In genomic region chr14:23469127-23469905, GRCh38 we compare ENCODE assay signal across 1 cellular context.
A peak's percentile ranks its signal among the peaks of the same experiment; 100 is the strongest.
TF ChIP-seq lines count a peak whose summit lies in the region.

Gene NGDN, plus strand, starts transcription at chr14:23469703. Its CDS starts 13 bp downstream, at chr14:23469716.

TF ChIP-seq in GM12878, 131 proteins besides CTCF, POLR2A, EP300 and RAD21 (continued from another document and continues in another):
- peak; percentile 74 for TF ChIP-seq E4F1 (IDR thresholded peaks at IDR 0.05; ENCODE audit: borderline replicate concordance, partially characterized antibody)
- TF ChIP-seq, protein P1, sequence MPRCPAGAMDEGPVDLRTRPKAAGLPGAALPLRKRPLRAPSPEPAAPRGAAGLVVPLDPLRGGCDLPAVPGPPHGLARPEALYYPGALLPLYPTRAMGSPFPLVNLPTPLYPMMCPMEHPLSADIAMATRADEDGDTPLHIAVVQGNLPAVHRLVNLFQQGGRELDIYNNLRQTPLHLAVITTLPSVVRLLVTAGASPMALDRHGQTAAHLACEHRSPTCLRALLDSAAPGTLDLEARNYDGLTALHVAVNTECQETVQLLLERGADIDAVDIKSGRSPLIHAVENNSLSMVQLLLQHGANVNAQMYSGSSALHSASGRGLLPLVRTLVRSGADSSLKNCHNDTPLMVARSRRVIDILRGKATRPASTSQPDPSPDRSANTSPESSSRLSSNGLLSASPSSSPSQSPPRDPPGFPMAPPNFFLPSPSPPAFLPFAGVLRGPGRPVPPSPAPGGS (IDR thresholded peaks at IDR 0.05; ENCODE audit: borderline replicate concordance, insufficient read depth, low read depth, low read length, poor library complexity, severe bottlenecking), result no peak
- TF ChIP-seq ZSCAN29 (IDR thresholded peaks at IDR 0.05), result no peak
- TF ChIP-seq, protein P2, sequence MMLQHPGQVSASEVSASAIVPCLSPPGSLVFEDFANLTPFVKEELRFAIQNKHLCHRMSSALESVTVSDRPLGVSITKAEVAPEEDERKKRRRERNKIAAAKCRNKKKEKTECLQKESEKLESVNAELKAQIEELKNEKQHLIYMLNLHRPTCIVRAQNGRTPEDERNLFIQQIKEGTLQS (IDR thresholded peaks at IDR 0.05; ENCODE audit: borderline replicate concordance, extremely low read depth, low read depth, low read length), result peak; percentile 55; the same call in 1 of the 2 replicates
- peak; percentile 96; the same call in 1 of the 2 replicates for TF ChIP-seq HDAC2 (IDR thresholded peaks at IDR 0.05)
- TF ChIP-seq, protein P3, sequence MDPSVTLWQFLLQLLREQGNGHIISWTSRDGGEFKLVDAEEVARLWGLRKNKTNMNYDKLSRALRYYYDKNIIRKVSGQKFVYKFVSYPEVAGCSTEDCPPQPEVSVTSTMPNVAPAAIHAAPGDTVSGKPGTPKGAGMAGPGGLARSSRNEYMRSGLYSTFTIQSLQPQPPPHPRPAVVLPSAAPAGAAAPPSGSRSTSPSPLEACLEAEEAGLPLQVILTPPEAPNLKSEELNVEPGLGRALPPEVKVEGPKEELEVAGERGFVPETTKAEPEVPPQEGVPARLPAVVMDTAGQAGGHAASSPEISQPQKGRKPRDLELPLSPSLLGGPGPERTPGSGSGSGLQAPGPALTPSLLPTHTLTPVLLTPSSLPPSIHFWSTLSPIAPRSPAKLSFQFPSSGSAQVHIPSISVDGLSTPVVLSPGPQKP (IDR thresholded peaks at IDR 0.05; ENCODE audit: low read depth, low read length), result peak; percentile 63
- peak; percentile 26 for TF ChIP-seq FOXK2 (IDR thresholded peaks at IDR 0.05)
- peak; percentile 86; the same call in 1 of the 2 replicates for TF ChIP-seq CBFB (IDR thresholded peaks at IDR 0.05; ENCODE audit: low read depth)
- no peak for TF ChIP-seq ETV6 (conservative IDR thresholded peaks at IDR 0.05 in 1 of 2, IDR thresholded peaks at IDR 0.05 in 1 of 2; ENCODE audit: borderline replicate concordance in 1 of 2, low read depth in 1 of 2)
- no peak for TF ChIP-seq ZNF274 (IDR thresholded peaks at IDR 0.05; ENCODE audit: insufficient read depth, insufficient read length)
- TF ChIP-seq ZNF622 (IDR thresholded peaks at IDR 0.05), result no peak
- TF ChIP-seq CREB1 (IDR thresholded peaks at IDR 0.05; ENCODE audit: low read depth), result peak; percentile 96
- TF ChIP-seq CBX5 (IDR thresholded peaks at IDR 0.05; ENCODE audit: low read depth), result no peak; the same call in 1 of the 2 replicates
- TF ChIP-seq, protein P4, sequence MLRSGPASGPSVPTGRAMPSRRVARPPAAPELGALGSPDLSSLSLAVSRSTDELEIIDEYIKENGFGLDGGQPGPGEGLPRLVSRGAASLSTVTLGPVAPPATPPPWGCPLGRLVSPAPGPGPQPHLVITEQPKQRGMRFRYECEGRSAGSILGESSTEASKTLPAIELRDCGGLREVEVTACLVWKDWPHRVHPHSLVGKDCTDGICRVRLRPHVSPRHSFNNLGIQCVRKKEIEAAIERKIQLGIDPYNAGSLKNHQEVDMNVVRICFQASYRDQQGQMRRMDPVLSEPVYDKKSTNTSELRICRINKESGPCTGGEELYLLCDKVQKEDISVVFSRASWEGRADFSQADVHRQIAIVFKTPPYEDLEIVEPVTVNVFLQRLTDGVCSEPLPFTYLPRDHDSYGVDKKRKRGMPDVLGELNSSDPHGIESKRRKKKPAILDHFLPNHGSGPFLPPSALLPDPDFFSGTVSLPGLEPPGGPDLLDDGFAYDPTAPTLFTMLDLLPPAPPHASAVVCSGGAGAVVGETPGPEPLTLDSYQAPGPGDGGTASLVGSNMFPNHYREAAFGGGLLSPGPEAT (IDR thresholded peaks at IDR 0.05; ENCODE audit: low read depth), result peak; percentile 100
- TF ChIP-seq IKZF1 (conservative IDR thresholded peaks at IDR 0.05), result peak; percentile 64
- peak; percentile 100 for TF ChIP-seq GABPA (IDR thresholded peaks at IDR 0.05; ENCODE audit: low read depth)
- peak; percentile 84; the same call in 1 of the 2 replicates for TF ChIP-seq NFYA (IDR thresholded peaks at IDR 0.05; ENCODE audit: borderline replicate concordance, low read depth, low read length)
- peak in 1 of 2 experiments; percentile 88; a peak in 2 of 4 replicates for TF ChIP-seq SRF (IDR thresholded peaks at IDR 0.05; ENCODE audit: low read depth in 2 of 2, low read length in 2 of 2)
- TF ChIP-seq STAT3 (IDR thresholded peaks at IDR 0.05; ENCODE audit: low read depth, low read length), result no peak
- peak; percentile 82; the same call in 1 of the 2 replicates for TF ChIP-seq RB1 (IDR thresholded peaks at IDR 0.05; ENCODE audit: borderline replicate concordance)
- TF ChIP-seq ZBTB11 (CRISPR knock-in tag; IDR thresholded peaks at IDR 0.05), result no peak
- TF ChIP-seq, protein P5, sequence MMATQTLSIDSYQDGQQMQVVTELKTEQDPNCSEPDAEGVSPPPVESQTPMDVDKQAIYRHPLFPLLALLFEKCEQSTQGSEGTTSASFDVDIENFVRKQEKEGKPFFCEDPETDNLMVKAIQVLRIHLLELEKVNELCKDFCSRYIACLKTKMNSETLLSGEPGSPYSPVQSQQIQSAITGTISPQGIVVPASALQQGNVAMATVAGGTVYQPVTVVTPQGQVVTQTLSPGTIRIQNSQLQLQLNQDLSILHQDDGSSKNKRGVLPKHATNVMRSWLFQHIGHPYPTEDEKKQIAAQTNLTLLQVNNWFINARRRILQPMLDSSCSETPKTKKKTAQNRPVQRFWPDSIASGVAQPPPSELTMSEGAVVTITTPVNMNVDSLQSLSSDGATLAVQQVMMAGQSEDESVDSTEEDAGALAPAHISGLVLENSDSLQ (IDR thresholded peaks at IDR 0.05), result peak; percentile 100
- TF ChIP-seq, protein P6, sequence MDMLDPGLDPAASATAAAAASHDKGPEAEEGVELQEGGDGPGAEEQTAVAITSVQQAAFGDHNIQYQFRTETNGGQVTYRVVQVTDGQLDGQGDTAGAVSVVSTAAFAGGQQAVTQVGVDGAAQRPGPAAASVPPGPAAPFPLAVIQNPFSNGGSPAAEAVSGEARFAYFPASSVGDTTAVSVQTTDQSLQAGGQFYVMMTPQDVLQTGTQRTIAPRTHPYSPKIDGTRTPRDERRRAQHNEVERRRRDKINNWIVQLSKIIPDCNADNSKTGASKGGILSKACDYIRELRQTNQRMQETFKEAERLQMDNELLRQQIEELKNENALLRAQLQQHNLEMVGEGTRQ (IDR thresholded peaks at IDR 0.05; ENCODE audit: borderline replicate concordance, low read depth, low read length), result no peak
- TF ChIP-seq KDM1A (IDR thresholded peaks at IDR 0.05; ENCODE audit: borderline replicate concordance), result no peak
- TF ChIP-seq CEBPB (IDR thresholded peaks at IDR 0.05; ENCODE audit: borderline replicate concordance in 1 of 2, low read depth in 2 of 2, low read length in 2 of 2), result no peak
- no peak for TF ChIP-seq HDAC6 (IDR thresholded peaks at IDR 0.05; ENCODE audit: unreplicated experiment)
- TF ChIP-seq ZBTB33 (IDR thresholded peaks at IDR 0.05), result peak; percentile 98; the same call in 1 of the 2 replicates
- TF ChIP-seq E2F4 (IDR thresholded peaks at IDR 0.05; ENCODE audit: low read depth, low read length), result no peak
- TF ChIP-seq GATAD2B (conservative IDR thresholded peaks at IDR 0.05; ENCODE audit: low read depth), result no peak
- TF ChIP-seq HCFC1 (IDR thresholded peaks at IDR 0.05; ENCODE audit: low read length), result peak; percentile 83
- TF ChIP-seq BHLHE40 (IDR thresholded peaks at IDR 0.05; ENCODE audit: borderline replicate concordance in 1 of 2, low read depth in 2 of 2, low read length in 1 of 2), result 0 out of 4 replicates have a peak, but pooled peaks of 1 of the 2 experiments have one; percentile 14
- TF ChIP-seq MTA2 (IDR thresholded peaks at IDR 0.05; ENCODE audit: low read depth), result 0 out of 2 replicates have a peak, but pooled peaks have one; percentile 7
- TF ChIP-seq IKZF2 (IDR thresholded peaks at IDR 0.05), result 0 out of 4 replicates have a peak, but pooled peaks of 1 of the 2 experiments have one; percentile 9
- TF ChIP-seq BMI1 (IDR thresholded peaks at IDR 0.05; ENCODE audit: borderline replicate concordance), result no peak
- TF ChIP-seq SIN3A (IDR thresholded peaks at IDR 0.05; ENCODE audit: low read depth, low read length), result 0 out of 2 replicates have a peak, but pooled peaks have one; percentile 57
- no peak for TF ChIP-seq PAX8 (IDR thresholded peaks at IDR 0.05)
- no peak for TF ChIP-seq USF1 (IDR thresholded peaks at IDR 0.05; ENCODE audit: borderline replicate concordance, extremely low read length, insufficient read depth, low read depth, low read length)
- peak; percentile 85 for TF ChIP-seq SKIL (IDR thresholded peaks at IDR 0.05; ENCODE audit: low read depth, poor library complexity, severe bottlenecking)
- TF ChIP-seq FOXM1 (IDR thresholded peaks at IDR 0.05; ENCODE audit: low read depth, low read length), result peak; percentile 57; the same call in 1 of the 2 replicates
